8 cellular contexts compared by ENCODE assay signal in genomic region chrX:21985332-21985777, GRCh38. TPM values are rescaled to one million over a fixed set of nuclear protein-coding genes. Genes with fewer than 3 reads are reported as not detected.
DNase-seq lines count a peak whose midpoint lies in the region; ATAC-seq and TF ChIP-seq lines count a peak whose summit lies in the region.

No MANE protein-coding gene starts in this region.

- ATAC-seq in GM19351 (IDR thresholded peaks at IDR 0.05; ENCODE audit: unreplicated experiment) (peak; percentile 83), HG03432 (IDR thresholded peaks at IDR 0.05; ENCODE audit: unreplicated experiment) (peak; percentile 88), left lung (peak; percentile 100)

- H3K27ac ChIP-seq in left lung: no peak overlapping the region

- H3K4me3 Mint-ChIP-seq in chondrocyte (ENCODE audit: unreplicated experiment): no peak overlapping the region

- no peaks in the 10 kb centered on the region for H3K4me1 ChIP-seq in left lung

- peaks cover 15% of the 10 kb centered on the region for H3K36me3 Mint-ChIP-seq in chondrocyte (ENCODE audit: low read depth)

- no peaks in the 10 kb centered on the region for H3K27me3 Mint-ChIP-seq in chondrocyte (ENCODE audit: low read depth)

- no peaks in the 10 kb centered on the region for H3K27me3 ChIP-seq in left lung

- H3K36me3 ChIP-seq in left lung: no peaks in the 10 kb centered on the region

- H3K4me3 ChIP-seq in left lung: no peak overlapping the region

- TF ChIP-seq CTCF in chondrocyte (IDR thresholded peaks at IDR 0.05): peak; percentile 100
- TF ChIP-seq CTCF in left lung (IDR thresholded peaks at IDR 0.05): peak; percentile 79 to 95

- H3K9me3 ChIP-seq in left lung: no peaks in the 10 kb centered on the region

- intact Hi-C loops in left lung (cut with DNase I): no loop called here

- DNase-seq in CD1c-positive myeloid dendritic cell (ENCODE audit: extremely low spot score) (peak; percentile 73), NCI-H446 treated with DMSO at 0.1 percent for 48 hours (lab: John Stamatoyannopoulos, UW) (peak; percentile 69), chondrocyte (ENCODE audit: low spot score) (no peak), left lung (no peak)
- peak; percentile 36 to 51 for DNase-seq in activated CD4-positive, alpha-beta T cell treated with anti-CD3 and anti-CD28 coated beads for 24 hours (ENCODE audit: low read depth in 2 of 2)
- DNase-seq in stimulated activated CD4-positive, alpha-beta T cell treated with anti-CD3 and anti-CD28 coated beads, TNF-alpha, amount 100 ng/mL, for 48 hours (ENCODE audit: low read depth in 3 of 3): peak in 2 of 3 donors; percentile 34 to 40

- peak overlapping the region; percentile 10 for H3K27ac Mint-ChIP-seq in chondrocyte (ENCODE audit: unreplicated experiment)

- peaks cover 25% of the 10 kb centered on the region for H3K4me1 Mint-ChIP-seq in chondrocyte (ENCODE audit: low read depth)

- H3K9me3 Mint-ChIP-seq in chondrocyte (ENCODE audit: low read depth): no peaks in the 10 kb centered on the region

RNA-seq across cellular contexts. Expression of gene SMS, which starts 44.8 kb away (rescaled TPM):
- 73.0 to 131 TPM (median 129 TPM) in 3 replicates for total RNA-seq in chondrocyte
- total RNA-seq in left lung: 10 to 100 TPM; 68.6 to 80.4 TPM

RNA-seq across cellular contexts. Expression of gene PHEX, which starts 46.8 kb away (rescaled TPM):
- 0.97 to 1.2 TPM (median 1.1 TPM) in 3 replicates for total RNA-seq in chondrocyte
- total RNA-seq in left lung: 1 to 10 TPM; 4.2 to 5.8 TPM

Comparison
In these comparisons a context has a peak if more than half of its experiments do, and no peak if none do; other contexts are left out.
1. DNase-seq: peak in CD1c-positive myeloid dendritic cell (single experiment), NCI-H446 treated with DMSO at 0.1 percent for 48 hours (single experiment), activated CD4-positive, alpha-beta T cell treated with anti-CD3 and anti-CD28 coated beads for 24 hours (2 of 2) and stimulated activated CD4-positive, alpha-beta T cell treated with anti-CD3 and anti-CD28 coated beads, TNF-alpha, amount 100 ng/mL, for 48 hours (2 of 3); none in chondrocyte (single experiment) and left lung (0 of 2).
2. Peak in every context shown above with its lines, with median percentiles within 50 percentile points of each other: ATAC-seq.